In the genomic region with DNA sequence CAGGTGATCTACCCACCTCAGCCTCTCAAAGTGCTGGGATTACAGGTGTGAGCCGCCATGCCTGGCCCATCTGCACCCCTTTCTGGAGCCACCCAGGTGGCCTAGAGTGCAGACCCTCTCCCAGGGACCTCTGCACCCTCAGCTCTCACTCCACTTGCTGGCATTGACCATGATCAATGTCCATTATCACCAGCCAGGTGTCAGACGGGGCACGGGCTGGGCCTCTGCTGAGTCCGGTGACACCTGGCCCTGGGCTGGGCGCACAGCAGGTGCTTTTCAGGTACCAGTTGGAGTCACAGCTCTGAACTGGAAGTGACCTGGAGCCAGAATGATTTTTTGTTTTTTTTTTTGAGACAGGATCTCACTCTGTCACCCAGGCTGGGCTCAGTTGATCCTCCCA, we compare ENCODE assay signal across 26 cellular contexts.
"Had no signal": no experiment of that assay in that cellular context is flagged by ENCODE, and none has a peak within 500 bp of the region (broad histone marks: within the 10 kb centered on the region; RNA-seq: fewer than 3 reads in every experiment).

No MANE protein-coding gene starts in this region.

- H3K36me3 Mint-ChIP-seq: naive thymus-derived CD8-positive, alpha-beta T cell had no signal

- H3K4me1 ChIP-seq: esophagus muscularis mucosa, foreskin keratinocyte, gastroesophageal sphincter, heart left ventricle, left ventricle myocardium inferior, lower lobe of right lung, pancreas, right lobe of liver, suprapubic skin, transverse colon, upper lobe of right lung, uterus had no signal

- H2AFZ ChIP-seq: hepatocyte had no signal

- H3K27me3 ChIP-seq: esophagus muscularis mucosa, gastroesophageal sphincter, hepatocyte, pancreas, right lobe of liver, suprapubic skin, transverse colon, upper lobe of right lung, uterus had no signal

- H3K36me3 ChIP-seq: esophagus muscularis mucosa, gastroesophageal sphincter, heart left ventricle, left ventricle myocardium inferior, lower lobe of right lung, pancreas, right lobe of liver, suprapubic skin, transverse colon, upper lobe of right lung, uterus had no signal

- DNase-seq: dermis blood vessel endothelial cell; effector memory CD4-positive, alpha-beta T cell; foreskin keratinocyte; heart left ventricle; left cardiac atrium; left ventricle myocardium inferior; lower lobe of right lung; naive thymus-derived CD8-positive, alpha-beta T cell; nephron progenitor cell; occipital lobe; pancreas; right lobe of liver; small intestine; stimulated activated CD4-positive, alpha-beta T cell treated with anti-CD3 and anti-CD28 coated beads, Interleukin-15, amount 100 ng/mL, for 24 hours; stimulated activated CD4-positive, alpha-beta T cell treated with anti-CD3 and anti-CD28 coated beads, Interleukin-2, amount 100 ng/mL, for 48 hours; stimulated activated naive CD4-positive, alpha-beta T cell; stimulated activated naive CD8-positive, alpha-beta T cell treated with anti-CD3 and anti-CD28 coated beads, Interleukin-15, amount 100 ng/mL, for 72 hours; transverse colon; upper lobe of right lung; uterus had no signal

- H3K4me3 Mint-ChIP-seq: naive thymus-derived CD8-positive, alpha-beta T cell; nephron progenitor cell; stimulated activated naive CD8-positive, alpha-beta T cell treated with anti-CD3 and anti-CD28 coated beads, Interleukin-15, amount 100 ng/mL, for 72 hours had no signal

- H3K27ac Mint-ChIP-seq: naive thymus-derived CD8-positive, alpha-beta T cell; nephron progenitor cell; progenitor cell of endocrine pancreas had no signal

- H3K27ac ChIP-seq: coronary artery, esophagus muscularis mucosa, foreskin keratinocyte, gastroesophageal sphincter, heart left ventricle, hepatocyte, left ventricle myocardium inferior, lower lobe of right lung, pancreas, right lobe of liver, suprapubic skin, transverse colon, upper lobe of right lung, uterus had no signal

- ATAC-seq: foreskin keratinocyte; gastroesophageal sphincter; heart left ventricle; left cardiac atrium; lower lobe of right lung; naive thymus-derived CD8-positive, alpha-beta T cell; pancreas; right lobe of liver; stimulated activated naive CD8-positive, alpha-beta T cell treated with anti-CD3 and anti-CD28 coated beads, Interleukin-15, amount 100 ng/mL, for 72 hours; upper lobe of right lung had no signal

- H3K9me3 Mint-ChIP-seq: naive thymus-derived CD8-positive, alpha-beta T cell; nephron progenitor cell; stimulated activated naive CD8-positive, alpha-beta T cell treated with anti-CD3 and anti-CD28 coated beads, Interleukin-15, amount 100 ng/mL, for 72 hours had no signal

- H3K9me3 ChIP-seq: esophagus muscularis mucosa, gastroesophageal sphincter, heart left ventricle, left ventricle myocardium inferior, lower lobe of right lung, pancreas, right lobe of liver, suprapubic skin, transverse colon, upper lobe of right lung, uterus had no signal

- H3K4me2 ChIP-seq: hepatocyte had no signal

- H3K4me3 ChIP-seq: coronary artery, esophagus muscularis mucosa, gastroesophageal sphincter, heart left ventricle, hepatocyte, left ventricle myocardium inferior, lower lobe of right lung, pancreas, right lobe of liver, suprapubic skin, transverse colon, upper lobe of right lung, uterus had no signal

- H3K27me3 Mint-ChIP-seq: stimulated activated naive CD8-positive, alpha-beta T cell treated with anti-CD3 and anti-CD28 coated beads, Interleukin-15, amount 100 ng/mL, for 72 hours had no signal

- H3K4me1 Mint-ChIP-seq: naive thymus-derived CD8-positive, alpha-beta T cell; stimulated activated naive CD8-positive, alpha-beta T cell treated with anti-CD3 and anti-CD28 coated beads, Interleukin-15, amount 100 ng/mL, for 72 hours had no signal
